ENCODE assay signal across 8 cellular contexts in genomic region chr11:102300837-102301236, GRCh38. TPM values are rescaled to one million over a fixed set of nuclear protein-coding genes. Genes with fewer than 3 reads are reported as not detected.
DNase-seq lines count a peak whose midpoint lies in the region; ATAC-seq and TF ChIP-seq lines count a peak whose summit lies in the region.
"Not testable (repeated sequence)": the region's sequence is repeated elsewhere in the genome, so short reads cannot be mapped to it uniquely, and the experiment has no call there.

No MANE protein-coding gene starts in this region.

- not testable (repeated sequence) for H3K27me3 Mint-ChIP-seq in CD4-positive, alpha-beta T cell; activated B cell treated with CpG ODN at 0.5 μM for 24 hours; central memory CD8-positive, alpha-beta T cell; stimulated activated memory B cell treated with anti-CD40 and anti-IgM and Interleukin-4, amounts not matched to agents 10 μg/mL and 1 μg/mL and 100 μg/mL, for 72 hours

- H3K27ac Mint-ChIP-seq in CD4-positive, alpha-beta T cell = peak overlapping the region; percentile 79
- H3K27ac Mint-ChIP-seq in activated B cell treated with CpG ODN at 0.5 μM for 24 hours = peak overlapping the region; percentile 85
- H3K27ac Mint-ChIP-seq in central memory CD8-positive, alpha-beta T cell (ENCODE audit: low read depth) = not testable (repeated sequence)
- H3K27ac Mint-ChIP-seq in stimulated activated memory B cell treated with anti-CD40 and anti-IgM and Interleukin-4, amounts not matched to agents 10 μg/mL and 1 μg/mL and 100 μg/mL, for 72 hours = peak overlapping the region; percentile 92

- POLR2A ChIA-PET in CD4-positive, alpha-beta T cell (lab: Charles Lee) = interaction anchor here (1.0 to 2.5 kb wide), 8 partner anchors 10 to 151 kb away, joined by 3 to 30 read pairs (median 6); partner anchors contain the start of gene BIRC3
- POLR2A ChIA-PET in Panc1 (lab: Charles Lee) (interaction anchor here (1.1 kb wide), 1 partner anchor 13 kb away, joined by 4 read pairs; no protein-coding TSS in a partner anchor), activated B cell treated with CpG ODN at 0.5 μM for 24 hours (lab: Charles Lee) (interaction anchor here (0.5 to 14.2 kb wide), 3 partner anchors 13 to 87 kb away, joined by 3 to 424 read pairs (median 3); partner anchors contain the start of gene BIRC3)

- H3K4me3 ChIP-seq in Panc1 (ENCODE audit: low read depth in 2 of 2, low read length in 2 of 2); lower lobe of right lung: not testable (repeated sequence)

- H3K4me1 Mint-ChIP-seq in CD4-positive, alpha-beta T cell (ENCODE audit: low read depth) = peaks cover 66% of the 10 kb centered on the region
- peaks cover 89% of the 10 kb centered on the region for H3K4me1 Mint-ChIP-seq in activated B cell treated with CpG ODN at 0.5 μM for 24 hours
- H3K4me1 Mint-ChIP-seq in central memory CD8-positive, alpha-beta T cell = peaks cover 67% of the 10 kb centered on the region
- peaks cover 81% of the 10 kb centered on the region for H3K4me1 Mint-ChIP-seq in stimulated activated memory B cell treated with anti-CD40 and anti-IgM and Interleukin-4, amounts not matched to agents 10 μg/mL and 1 μg/mL and 100 μg/mL, for 72 hours

- not testable (repeated sequence) for TF ChIP-seq CTCF in CD4-positive, alpha-beta T cell (IDR thresholded peaks at IDR 0.05); Panc1 (IDR thresholded peaks at IDR 0.05); activated B cell treated with CpG ODN at 0.5 μM for 24 hours (IDR thresholded peaks at IDR 0.05); lower lobe of right lung (IDR thresholded peaks at IDR 0.05)

- H3K4me3 Mint-ChIP-seq in CD4-positive, alpha-beta T cell = peak overlapping the region; percentile 30
- H3K4me3 Mint-ChIP-seq in activated B cell treated with CpG ODN at 0.5 μM for 24 hours = peak overlapping the region; percentile 15
- peak overlapping the region; percentile 1 for H3K4me3 Mint-ChIP-seq in central memory CD8-positive, alpha-beta T cell
- not testable (repeated sequence) for H3K4me3 Mint-ChIP-seq in stimulated activated memory B cell treated with anti-CD40 and anti-IgM and Interleukin-4, amounts not matched to agents 10 μg/mL and 1 μg/mL and 100 μg/mL, for 72 hours

- H3K36me3 Mint-ChIP-seq in CD4-positive, alpha-beta T cell (ENCODE audit: low read depth) = peaks cover 27% of the 10 kb centered on the region
- peaks cover 10% of the 10 kb centered on the region for H3K36me3 Mint-ChIP-seq in activated B cell treated with CpG ODN at 0.5 μM for 24 hours (ENCODE audit: low read depth)
- H3K36me3 Mint-ChIP-seq in central memory CD8-positive, alpha-beta T cell (ENCODE audit: insufficient read depth) = not testable (repeated sequence)
- H3K36me3 Mint-ChIP-seq in stimulated activated memory B cell treated with anti-CD40 and anti-IgM and Interleukin-4, amounts not matched to agents 10 μg/mL and 1 μg/mL and 100 μg/mL, for 72 hours = peaks cover 41% of the 10 kb centered on the region

- in situ Hi-C loops in Panc1 (cut with HindIII; ENCODE audit: low pct_unique_long_range_greater_than_20kb, low sequenced_read_pairs) = not testable (repeated sequence)

- peak; percentile 90 for ATAC-seq in CD4-positive, alpha-beta T cell (ENCODE audit: poor library complexity)
- not testable (repeated sequence) for ATAC-seq in Panc1; lower lobe of right lung; stimulated activated memory B cell treated with anti-CD40 and anti-IgM and Interleukin-4, amounts not matched to agents 10 μg/mL and 1 μg/mL and 100 μg/mL, for 72 hours
- ATAC-seq in activated B cell treated with CpG ODN at 0.5 μM for 24 hours (ENCODE audit: low read depth) = peak; percentile 58
- ATAC-seq in central memory CD8-positive, alpha-beta T cell (replicated peaks; ENCODE audit: extremely low read depth, poor library complexity, severe bottlenecking) = peak; percentile 54

- not testable (repeated sequence) for BruUV-seq in Panc1 (replicated peaks; lab: Mats Ljungman, UMichigan)

- DNase-seq in CD4-positive, alpha-beta T cell = peak in 9 of 10 experiments; percentile 54 to 83 (median 71)
- not testable (repeated sequence) for DNase-seq in Panc1 (ENCODE audit: low read depth, low spot score); activated B cell treated with CpG ODN at 0.5 μM for 24 hours; central memory CD8-positive, alpha-beta T cell (ENCODE audit: low spot score in 2 of 2)
- DNase-seq in activated CD4-positive, alpha-beta T cell treated with anti-CD3 and anti-CD28 coated beads, Interleukin-2, amount 50 U/mL, for 4 hours = peak; percentile 40 to 56
- peak; percentile 63 for DNase-seq in activated effector memory CD4-positive, alpha-beta T cell treated with Interleukin-2 at 50 U/mL for 16 hours
- peak; percentile 55 for DNase-seq in lower lobe of right lung

- H3K4me1 ChIP-seq in Panc1 (ENCODE audit: control insufficient read depth, insufficient read depth, low read length); lower lobe of right lung: not testable (repeated sequence)

- CTCF ChIA-PET in CD4-positive, alpha-beta T cell (lab: Charles Lee) = interaction anchor here (0.9 to 1.4 kb wide), 3 partner anchors 13 to 41 kb away, joined by 3 to 5 read pairs (median 3); no protein-coding TSS in a partner anchor
- CTCF ChIA-PET in Panc1 (lab: Charles Lee); activated B cell treated with CpG ODN at 0.5 μM for 24 hours (lab: Charles Lee): not testable (repeated sequence)

- intact Hi-C loops in CD4-positive, alpha-beta T cell (cut with DNase I, micrococcal nuclease); Panc1 (cut with micrococcal nuclease; ENCODE audit: unreplicated experiment); activated B cell treated with CpG ODN at 0.5 μM for 24 hours (cut with micrococcal nuclease); lower lobe of right lung (cut with DNase I): not testable (repeated sequence)

- not testable (repeated sequence) for H3K36me3 ChIP-seq in Panc1 (ENCODE audit: control insufficient read depth, insufficient read depth, low read length); lower lobe of right lung

- not testable (repeated sequence) for H3K27me3 ChIP-seq in CD4-positive, alpha-beta T cell (ENCODE audit: control insufficient read depth, insufficient read depth, low read length); Panc1 (ENCODE audit: control insufficient read depth, insufficient read depth, low read length); lower lobe of right lung (ENCODE audit: low read depth)

- not testable (repeated sequence) for H3K9me3 ChIP-seq in CD4-positive, alpha-beta T cell (ENCODE audit: control insufficient read depth, low read length)
- H3K9me3 ChIP-seq in Panc1 (ENCODE audit: control insufficient read depth, insufficient read depth, low read depth, low read length) = peaks cover 18% of the 10 kb centered on the region
- peaks cover 10% of the 10 kb centered on the region for H3K9me3 ChIP-seq in lower lobe of right lung

- peak overlapping the region; percentile 41 for H3K27ac ChIP-seq in CD4-positive, alpha-beta T cell (ENCODE audit: low read depth, low read length)
- 0 out of 2 replicates have a peak overlapping the region, but pooled peaks have one; percentile 3 for H3K27ac ChIP-seq in Panc1 (ENCODE audit: low read length)
- not testable (repeated sequence) for H3K27ac ChIP-seq in lower lobe of right lung

- H3K9me3 Mint-ChIP-seq in CD4-positive, alpha-beta T cell = peaks cover 12% of the 10 kb centered on the region
- not testable (repeated sequence) for H3K9me3 Mint-ChIP-seq in activated B cell treated with CpG ODN at 0.5 μM for 24 hours; central memory CD8-positive, alpha-beta T cell
- peaks cover 22% of the 10 kb centered on the region for H3K9me3 Mint-ChIP-seq in stimulated activated memory B cell treated with anti-CD40 and anti-IgM and Interleukin-4, amounts not matched to agents 10 μg/mL and 1 μg/mL and 100 μg/mL, for 72 hours

RNA-seq across cellular contexts. Expression of gene BIRC3, which starts 16.4 kb away (rescaled TPM):
- total RNA-seq in CD4-positive, alpha-beta T cell = 100 to 1,000 TPM; 115 to 124 TPM
- total RNA-seq in Panc1 (2021; ENCODE audit: unreplicated experiment) = 65.4 TPM
- polyA plus RNA-seq in Panc1 (2012; ENCODE audit: insufficient read length) = 29.2 TPM
- 236 and 270 TPM in 2 replicates for total RNA-seq in activated B cell treated with CpG ODN at 0.5 μM for 24 hours
- 17.8 TPM for total RNA-seq in lower lobe of right lung

RNA-seq across cellular contexts. Expression of gene BIRC2, which starts 46.2 kb away (rescaled TPM):
- total RNA-seq in CD4-positive, alpha-beta T cell = 100 to 1,000 TPM; 107 to 109 TPM
- total RNA-seq in Panc1 (2021; ENCODE audit: unreplicated experiment) (76.8 TPM), activated B cell treated with CpG ODN at 0.5 μM for 24 hours (27.1 and 34.9 TPM in 2 replicates), lower lobe of right lung (46.0 TPM)
- 29.4 TPM for polyA plus RNA-seq in Panc1 (2012; ENCODE audit: insufficient read length)
